In genomic region chr16:16140537-16140936, GRCh38 we compare ENCODE assay signal across 1 cellular context.
TF ChIP-seq lines count a peak whose summit lies in the region.

No MANE protein-coding gene starts in this region.

TF ChIP-seq in K562, 482 proteins besides CTCF, POLR2A, EP300 and RAD21 (continued from another document):
- TF ChIP-seq ZBTB40 (IDR thresholded peaks at IDR 0.05) (peak; percentile 88), ZBTB40 (CRISPR knock-in tag; IDR thresholded peaks at IDR 0.05) (peak; percentile 73), NFIC (IDR thresholded peaks at IDR 0.05) (peak; percentile 41; the same call in 1 of the 2 replicates)
TF ChIP-seq in K562: peak in this region for 2.
